Comparison of ENCODE assay signal across 14 cellular contexts in genomic region chr17:2705263-2705662, GRCh38. TPM values are rescaled to one million over a fixed set of nuclear protein-coding genes. Genes with fewer than 3 reads are reported as not detected.
A peak's percentile ranks its signal among the peaks of the same experiment; 100 is the strongest.
DNase-seq lines count a peak whose midpoint lies in the region; ATAC-seq and TF ChIP-seq lines count a peak whose summit lies in the region.
"Had no signal": no experiment of that assay in that cellular context is flagged by ENCODE, and none has a peak within 500 bp of the region (broad histone marks: within the 10 kb centered on the region; RNA-seq: fewer than 3 reads in every experiment).

No MANE protein-coding gene starts in this region.

- H3K4me3 Mint-ChIP-seq in CD4-positive, alpha-beta memory T cell: no peak overlapping the region

- peaks cover 7 to 22% of the 10 kb centered on the region in 2 donors for H3K36me3 Mint-ChIP-seq in CD4-positive, alpha-beta memory T cell

- no peaks in the 10 kb centered on the region for H3K9me3 Mint-ChIP-seq in CD4-positive, alpha-beta memory T cell

- no peak overlapping the region for H3K4me3 ChIP-seq in CD4-positive, alpha-beta memory T cell (ENCODE audit: low read length in 2 of 2)
- no peak overlapping the region for H3K4me3 ChIP-seq in H7 (ENCODE audit: insufficient read depth, low read depth, low read length)
- no peak overlapping the region for H3K4me3 ChIP-seq in choroid plexus epithelial cell (ENCODE audit: low read depth, low read length)
- H3K4me3 ChIP-seq in mucosa of descending colon: no peak overlapping the region
- H3K4me3 ChIP-seq: lung, skin epidermis had no signal

- intact Hi-C loops in CD4-positive, alpha-beta memory T cell (cut with micrococcal nuclease): no loop called here
- intact Hi-C loops in mucosa of descending colon (cut with DNase I, micrococcal nuclease): no loop called here

- peaks cover 6% of the 10 kb centered on the region for H3K36me3 ChIP-seq in CD4-positive, alpha-beta memory T cell (ENCODE audit: insufficient read depth, low read length)
- peaks cover 3% of the 10 kb centered on the region for H3K36me3 ChIP-seq in H7 (replicated peaks; ENCODE audit: control insufficient read depth, insufficient read depth, low read length)
- peaks cover 27% of the 10 kb centered on the region for H3K36me3 ChIP-seq in mucosa of descending colon (ENCODE audit: low read depth)

- H3K27ac Mint-ChIP-seq in CD4-positive, alpha-beta memory T cell: peak overlapping the region in 5 of 7 donors; percentile 57 to 78 (median 57)

- no peak for ATAC-seq in mucosa of descending colon
- ATAC-seq in HG02763 (IDR thresholded peaks at IDR 0.05; ENCODE audit: unreplicated experiment): no peak
- ATAC-seq: foreskin keratinocyte had no signal

- no peaks in the 10 kb centered on the region for H3K27me3 ChIP-seq in CD4-positive, alpha-beta memory T cell (ENCODE audit: insufficient read depth, low read length)
- no peaks in the 10 kb centered on the region for H3K27me3 ChIP-seq in H7 (ENCODE audit: control insufficient read depth, insufficient read depth, low read length)
- H3K27me3 ChIP-seq: foreskin keratinocyte had no signal

- CTCF ChIA-PET in CD4-positive, alpha-beta memory T cell (lab: Charles Lee; ENCODE audit: partially characterized antibody): no interaction called here

- H3K27ac ChIP-seq in CD4-positive, alpha-beta memory T cell (ENCODE audit: low read depth, low read length): no peak overlapping the region
- H3K27ac ChIP-seq: foreskin keratinocyte, skin epidermis had no signal

- peaks cover 25% of the 10 kb centered on the region for H3K4me1 ChIP-seq in CD4-positive, alpha-beta memory T cell (ENCODE audit: insufficient read depth, low read length)
- H3K4me1 ChIP-seq in mucosa of descending colon (ENCODE audit: low read depth): peaks cover 32% of the 10 kb centered on the region

- POLR2A ChIA-PET in CD4-positive, alpha-beta memory T cell (lab: Charles Lee; ENCODE audit: partially characterized antibody): no interaction called here

- H3K27me3 Mint-ChIP-seq in CD4-positive, alpha-beta memory T cell: no peaks in the 10 kb centered on the region

- TF ChIP-seq CTCF in choroid plexus epithelial cell (conservative IDR thresholded peaks at IDR 0.05; ENCODE audit: low read depth, low read length) (no peak), mucosa of descending colon (IDR thresholded peaks at IDR 0.05) (no peak)

- peaks cover 17 to 32% (median 26%) of the 10 kb centered on the region in 4 donors for H3K4me1 Mint-ChIP-seq in CD4-positive, alpha-beta memory T cell

- DNase-seq in CD4-positive, alpha-beta memory T cell: no peak
- DNase-seq in H7 (peak; percentile 47), choroid plexus epithelial cell (ENCODE audit: low read depth) (peak; percentile 84), mucosa of descending colon (peak in 2 of 3 donors; percentile 21 to 29), putamen (ENCODE audit: low spot score) (no peak), NCI-H446 (lab: John Stamatoyannopoulos, UW) (no peak)
- no peak for DNase-seq in stimulated activated CD4-positive, alpha-beta T cell treated with anti-CD3 and anti-CD28 coated beads, Interleukin-15, amount 100 ng/mL, for 24 hours
- DNase-seq: foreskin keratinocyte, NCI-H146, T-helper 1 cell had no signal

- no peaks in the 10 kb centered on the region for H3K9me3 ChIP-seq in CD4-positive, alpha-beta memory T cell (ENCODE audit: control insufficient read depth in 1 of 2, low read length in 2 of 2)
- H3K9me3 ChIP-seq in mucosa of descending colon: no peaks in the 10 kb centered on the region

RNA-seq across cellular contexts. Expression of gene CLUH, which starts 6.3 kb away (rescaled TPM):
- 10 to 100 TPM; 43.5 to 44.1 TPM for total RNA-seq in CD4-positive, alpha-beta memory T cell
- polyA plus RNA-seq in CD4-positive, alpha-beta memory T cell: 10 to 100 TPM in 1 of 2 donors, 1 to 10 TPM in 1; 5.5 to 14.7 TPM
- 131 and 148 TPM in 2 replicates for total RNA-seq in H7 (2014; rRNA removed; shearing (Covaris generic))
- total RNA-seq in mucosa of descending colon: 100 to 1,000 TPM; 120 to 149 (median 145) TPM

RNA-seq across cellular contexts. Expression of gene CCDC92B, which starts 44.2 kb away (rescaled TPM):
- under 1 TPM; 0.32 to 0.47 TPM for total RNA-seq in CD4-positive, alpha-beta memory T cell
- not detected for polyA plus RNA-seq in CD4-positive, alpha-beta memory T cell
- total RNA-seq in H7 (2014; rRNA removed; shearing (Covaris generic)): 2.5 and 3.7 TPM in 2 replicates
- 1 to 10 TPM; 1.3 to 2.2 (median 2.2) TPM for total RNA-seq in mucosa of descending colon
- total RNA-seq: activated CD8-positive, alpha-beta memory T cell treated with anti-CD3 and anti-CD28 coated beads for 36 hours had no signal

Comparison
In these comparisons a context has a peak if more than half of its experiments do, and no peak if none do; other contexts are left out.
1. DNase-seq: peak in H7 (single experiment), choroid plexus epithelial cell (single experiment) and mucosa of descending colon (2 of 3); none in CD4-positive, alpha-beta memory T cell (0 of 5), putamen (single experiment), NCI-H446 (0 of 2) and stimulated activated CD4-positive, alpha-beta T cell treated with anti-CD3 and anti-CD28 coated beads, Interleukin-15, amount 100 ng/mL, for 24 hours (single experiment).